In the genomic region with DNA sequence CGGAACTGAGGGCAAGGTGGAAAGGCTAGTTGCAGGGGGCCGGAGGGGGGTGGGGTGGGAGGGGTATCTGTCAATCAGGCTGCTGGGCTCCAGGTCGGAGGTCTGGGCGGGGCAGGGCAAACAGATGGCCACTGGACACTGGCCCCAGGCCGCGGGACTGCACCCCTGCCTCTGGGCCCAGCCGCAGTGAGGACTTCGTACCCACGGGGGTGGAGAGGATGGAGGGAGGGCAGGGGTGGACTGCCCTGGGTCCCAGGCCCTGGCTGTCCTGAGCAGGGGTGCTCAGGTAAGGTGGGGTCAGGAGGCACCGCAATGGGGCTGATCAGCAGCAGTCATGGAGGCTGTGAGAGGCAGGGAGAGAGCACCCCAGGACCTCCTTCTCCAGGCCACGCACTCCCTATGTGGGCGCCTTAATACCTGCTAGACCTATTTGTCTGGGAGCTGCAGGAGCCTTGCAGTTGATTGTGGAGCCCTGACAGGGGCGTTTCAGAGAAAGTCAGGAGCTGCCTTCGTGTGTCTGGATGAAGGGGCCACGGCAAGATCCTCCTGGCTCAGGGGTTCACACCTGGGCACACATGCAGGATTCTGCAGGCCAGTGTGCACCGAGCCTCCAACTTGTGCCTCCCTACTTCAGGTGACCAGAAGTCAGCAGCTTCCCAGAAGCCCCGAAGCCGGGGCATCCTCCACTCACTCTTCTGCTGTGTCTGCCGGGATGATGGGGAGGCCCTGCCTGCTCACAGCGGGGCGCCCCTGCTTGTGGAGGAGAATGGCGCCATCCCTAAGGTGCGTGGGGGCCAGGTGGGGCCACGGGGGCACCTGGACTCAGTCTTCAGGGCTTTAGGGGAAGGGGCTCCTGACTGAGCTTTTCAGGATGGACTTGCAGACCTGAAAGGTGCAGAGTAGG, we compare ENCODE assay signal across 1 cellular context.
A peak's percentile ranks its signal among the peaks of the same experiment; 100 is the strongest.
TF ChIP-seq lines count a peak whose summit lies in the region.

No MANE protein-coding gene starts in this region.

TF ChIP-seq in HepG2, 621 proteins besides CTCF, POLR2A, EP300 and RAD21 (continued from another document and continues in another):
- TF ChIP-seq, protein P1, sequence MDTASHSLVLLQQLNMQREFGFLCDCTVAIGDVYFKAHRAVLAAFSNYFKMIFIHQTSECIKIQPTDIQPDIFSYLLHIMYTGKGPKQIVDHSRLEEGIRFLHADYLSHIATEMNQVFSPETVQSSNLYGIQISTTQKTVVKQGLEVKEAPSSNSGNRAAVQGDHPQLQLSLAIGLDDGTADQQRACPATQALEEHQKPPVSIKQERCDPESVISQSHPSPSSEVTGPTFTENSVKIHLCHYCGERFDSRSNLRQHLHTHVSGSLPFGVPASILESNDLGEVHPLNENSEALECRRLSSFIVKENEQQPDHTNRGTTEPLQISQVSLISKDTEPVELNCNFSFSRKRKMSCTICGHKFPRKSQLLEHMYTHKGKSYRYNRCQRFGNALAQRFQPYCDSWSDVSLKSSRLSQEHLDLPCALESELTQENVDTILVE (CRISPR knock-in tag; IDR thresholded peaks at IDR 0.05), result no peak; the same call in none of the 2 replicates
- TF ChIP-seq HIVEP1 (CRISPR knock-in tag; IDR thresholded peaks at IDR 0.05), result peak; percentile 48
- TF ChIP-seq, protein P2, sequence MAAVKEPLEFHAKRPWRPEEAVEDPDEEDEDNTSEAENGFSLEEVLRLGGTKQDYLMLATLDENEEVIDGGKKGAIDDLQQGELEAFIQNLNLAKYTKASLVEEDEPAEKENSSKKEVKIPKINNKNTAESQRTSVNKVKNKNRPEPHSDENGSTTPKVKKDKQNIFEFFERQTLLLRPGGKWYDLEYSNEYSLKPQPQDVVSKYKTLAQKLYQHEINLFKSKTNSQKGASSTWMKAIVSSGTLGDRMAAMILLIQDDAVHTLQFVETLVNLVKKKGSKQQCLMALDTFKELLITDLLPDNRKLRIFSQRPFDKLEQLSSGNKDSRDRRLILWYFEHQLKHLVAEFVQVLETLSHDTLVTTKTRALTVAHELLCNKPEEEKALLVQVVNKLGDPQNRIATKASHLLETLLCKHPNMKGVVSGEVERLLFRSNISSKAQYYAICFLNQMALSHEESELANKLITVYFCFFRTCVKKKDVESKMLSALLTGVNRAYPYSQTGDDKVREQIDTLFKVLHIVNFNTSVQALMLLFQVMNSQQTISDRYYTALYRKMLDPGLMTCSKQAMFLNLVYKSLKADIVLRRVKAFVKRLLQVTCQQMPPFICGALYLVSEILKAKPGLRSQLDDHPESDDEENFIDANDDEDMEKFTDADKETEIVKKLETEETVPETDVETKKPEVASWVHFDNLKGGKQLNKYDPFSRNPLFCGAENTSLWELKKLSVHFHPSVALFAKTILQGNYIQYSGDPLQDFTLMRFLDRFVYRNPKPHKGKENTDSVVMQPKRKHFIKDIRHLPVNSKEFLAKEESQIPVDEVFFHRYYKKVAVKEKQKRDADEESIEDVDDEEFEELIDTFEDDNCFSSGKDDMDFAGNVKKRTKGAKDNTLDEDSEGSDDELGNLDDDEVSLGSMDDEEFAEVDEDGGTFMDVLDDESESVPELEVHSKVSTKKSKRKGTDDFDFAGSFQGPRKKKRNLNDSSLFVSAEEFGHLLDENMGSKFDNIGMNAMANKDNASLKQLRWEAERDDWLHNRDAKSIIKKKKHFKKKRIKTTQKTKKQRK (IDR thresholded peaks at IDR 0.05; ENCODE audit: low read length), result no peak
- no peak for TF ChIP-seq CCAR2 (optimal IDR thresholded peaks at IDR 0.05; ENCODE audit: low read depth, low read length)
- peak; percentile 64; the same call in 1 of the 2 replicates for TF ChIP-seq TOE1 (CRISPR knock-in tag; IDR thresholded peaks at IDR 0.05)
- peak; percentile 46; the same call in 1 of the 2 replicates for TF ChIP-seq SOX5 (CRISPR knock-in tag; IDR thresholded peaks at IDR 0.05; ENCODE audit: borderline replicate concordance)
- no peak for TF ChIP-seq MZF1 (CRISPR knock-in tag; IDR thresholded peaks at IDR 0.05; ENCODE audit: borderline replicate concordance)
- TF ChIP-seq NCOA5 (CRISPR knock-in tag; IDR thresholded peaks at IDR 0.05), result no peak
- TF ChIP-seq ESRRA (CRISPR knock-in tag; IDR thresholded peaks at IDR 0.05; ENCODE audit: low read depth), result peak; percentile 94
- TF ChIP-seq, protein P3, sequence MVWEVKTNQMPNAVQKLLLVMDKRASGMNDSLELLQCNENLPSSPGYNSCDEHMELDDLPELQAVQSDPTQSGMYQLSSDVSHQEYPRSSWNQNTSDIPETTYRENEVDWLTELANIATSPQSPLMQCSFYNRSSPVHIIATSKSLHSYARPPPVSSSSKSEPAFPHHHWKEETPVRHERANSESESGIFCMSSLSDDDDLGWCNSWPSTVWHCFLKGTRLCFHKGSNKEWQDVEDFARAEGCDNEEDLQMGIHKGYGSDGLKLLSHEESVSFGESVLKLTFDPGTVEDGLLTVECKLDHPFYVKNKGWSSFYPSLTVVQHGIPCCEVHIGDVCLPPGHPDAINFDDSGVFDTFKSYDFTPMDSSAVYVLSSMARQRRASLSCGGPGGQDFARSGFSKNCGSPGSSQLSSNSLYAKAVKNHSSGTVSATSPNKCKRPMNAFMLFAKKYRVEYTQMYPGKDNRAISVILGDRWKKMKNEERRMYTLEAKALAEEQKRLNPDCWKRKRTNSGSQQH (CRISPR knock-in tag; IDR thresholded peaks at IDR 0.05; ENCODE audit: low read depth), result peak; percentile 86; the same call in 1 of the 2 replicates
- TF ChIP-seq, protein P4, sequence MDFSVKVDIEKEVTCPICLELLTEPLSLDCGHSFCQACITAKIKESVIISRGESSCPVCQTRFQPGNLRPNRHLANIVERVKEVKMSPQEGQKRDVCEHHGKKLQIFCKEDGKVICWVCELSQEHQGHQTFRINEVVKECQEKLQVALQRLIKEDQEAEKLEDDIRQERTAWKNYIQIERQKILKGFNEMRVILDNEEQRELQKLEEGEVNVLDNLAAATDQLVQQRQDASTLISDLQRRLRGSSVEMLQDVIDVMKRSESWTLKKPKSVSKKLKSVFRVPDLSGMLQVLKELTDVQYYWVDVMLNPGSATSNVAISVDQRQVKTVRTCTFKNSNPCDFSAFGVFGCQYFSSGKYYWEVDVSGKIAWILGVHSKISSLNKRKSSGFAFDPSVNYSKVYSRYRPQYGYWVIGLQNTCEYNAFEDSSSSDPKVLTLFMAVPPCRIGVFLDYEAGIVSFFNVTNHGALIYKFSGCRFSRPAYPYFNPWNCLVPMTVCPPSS (IDR thresholded peaks at IDR 0.05), result no peak
- peak; percentile 83 for TF ChIP-seq ELF3 (CRISPR knock-in tag; IDR thresholded peaks at IDR 0.05)
- TF ChIP-seq, protein P5, sequence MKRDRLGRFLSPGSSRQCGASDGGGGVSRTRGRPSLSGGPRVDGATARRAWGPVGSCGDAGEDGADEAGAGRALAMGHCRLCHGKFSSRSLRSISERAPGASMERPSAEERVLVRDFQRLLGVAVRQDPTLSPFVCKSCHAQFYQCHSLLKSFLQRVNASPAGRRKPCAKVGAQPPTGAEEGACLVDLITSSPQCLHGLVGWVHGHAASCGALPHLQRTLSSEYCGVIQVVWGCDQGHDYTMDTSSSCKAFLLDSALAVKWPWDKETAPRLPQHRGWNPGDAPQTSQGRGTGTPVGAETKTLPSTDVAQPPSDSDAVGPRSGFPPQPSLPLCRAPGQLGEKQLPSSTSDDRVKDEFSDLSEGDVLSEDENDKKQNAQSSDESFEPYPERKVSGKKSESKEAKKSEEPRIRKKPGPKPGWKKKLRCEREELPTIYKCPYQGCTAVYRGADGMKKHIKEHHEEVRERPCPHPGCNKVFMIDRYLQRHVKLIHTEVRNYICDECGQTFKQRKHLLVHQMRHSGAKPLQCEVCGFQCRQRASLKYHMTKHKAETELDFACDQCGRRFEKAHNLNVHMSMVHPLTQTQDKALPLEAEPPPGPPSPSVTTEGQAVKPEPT (CRISPR knock-in tag; IDR thresholded peaks at IDR 0.05; ENCODE audit: low read depth), result 0 out of 2 replicates have a peak, but pooled peaks have one; percentile 61
- TF ChIP-seq RXRB (CRISPR knock-in tag; IDR thresholded peaks at IDR 0.05; ENCODE audit: borderline replicate concordance), result peak; percentile 94
- TF ChIP-seq, protein P6, sequence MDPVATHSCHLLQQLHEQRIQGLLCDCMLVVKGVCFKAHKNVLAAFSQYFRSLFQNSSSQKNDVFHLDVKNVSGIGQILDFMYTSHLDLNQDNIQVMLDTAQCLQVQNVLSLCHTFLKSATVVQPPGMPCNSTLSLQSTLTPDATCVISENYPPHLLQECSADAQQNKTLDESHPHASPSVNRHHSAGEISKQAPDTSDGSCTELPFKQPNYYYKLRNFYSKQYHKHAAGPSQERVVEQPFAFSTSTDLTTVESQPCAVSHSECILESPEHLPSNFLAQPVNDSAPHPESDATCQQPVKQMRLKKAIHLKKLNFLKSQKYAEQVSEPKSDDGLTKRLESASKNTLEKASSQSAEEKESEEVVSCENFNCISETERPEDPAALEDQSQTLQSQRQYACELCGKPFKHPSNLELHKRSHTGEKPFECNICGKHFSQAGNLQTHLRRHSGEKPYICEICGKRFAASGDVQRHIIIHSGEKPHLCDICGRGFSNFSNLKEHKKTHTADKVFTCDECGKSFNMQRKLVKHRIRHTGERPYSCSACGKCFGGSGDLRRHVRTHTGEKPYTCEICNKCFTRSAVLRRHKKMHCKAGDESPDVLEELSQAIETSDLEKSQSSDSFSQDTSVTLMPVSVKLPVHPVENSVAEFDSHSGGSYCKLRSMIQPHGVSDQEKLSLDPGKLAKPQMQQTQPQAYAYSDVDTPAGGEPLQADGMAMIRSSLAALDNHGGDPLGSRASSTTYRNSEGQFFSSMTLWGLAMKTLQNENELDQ (CRISPR knock-in tag; IDR thresholded peaks at IDR 0.05; ENCODE audit: borderline replicate concordance), result no peak
- peak; percentile 23; the same call in 1 of the 2 replicates for TF ChIP-seq KLF13 (CRISPR knock-in tag; IDR thresholded peaks at IDR 0.05)
- TF ChIP-seq, protein P7, sequence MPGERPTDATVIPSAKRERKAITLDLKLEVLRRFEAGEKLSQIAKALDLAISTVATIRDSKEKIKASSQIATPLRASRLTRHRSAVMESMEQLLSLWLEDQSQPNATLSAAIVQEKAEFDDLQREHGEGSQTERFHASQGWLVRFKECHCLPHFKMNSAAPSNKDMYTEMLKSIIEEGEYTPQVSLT (CRISPR knock-in tag; IDR thresholded peaks at IDR 0.05; ENCODE audit: borderline replicate concordance, low read depth), result no peak; the same call in 1 of the 2 replicates
- TF ChIP-seq, protein P8, sequence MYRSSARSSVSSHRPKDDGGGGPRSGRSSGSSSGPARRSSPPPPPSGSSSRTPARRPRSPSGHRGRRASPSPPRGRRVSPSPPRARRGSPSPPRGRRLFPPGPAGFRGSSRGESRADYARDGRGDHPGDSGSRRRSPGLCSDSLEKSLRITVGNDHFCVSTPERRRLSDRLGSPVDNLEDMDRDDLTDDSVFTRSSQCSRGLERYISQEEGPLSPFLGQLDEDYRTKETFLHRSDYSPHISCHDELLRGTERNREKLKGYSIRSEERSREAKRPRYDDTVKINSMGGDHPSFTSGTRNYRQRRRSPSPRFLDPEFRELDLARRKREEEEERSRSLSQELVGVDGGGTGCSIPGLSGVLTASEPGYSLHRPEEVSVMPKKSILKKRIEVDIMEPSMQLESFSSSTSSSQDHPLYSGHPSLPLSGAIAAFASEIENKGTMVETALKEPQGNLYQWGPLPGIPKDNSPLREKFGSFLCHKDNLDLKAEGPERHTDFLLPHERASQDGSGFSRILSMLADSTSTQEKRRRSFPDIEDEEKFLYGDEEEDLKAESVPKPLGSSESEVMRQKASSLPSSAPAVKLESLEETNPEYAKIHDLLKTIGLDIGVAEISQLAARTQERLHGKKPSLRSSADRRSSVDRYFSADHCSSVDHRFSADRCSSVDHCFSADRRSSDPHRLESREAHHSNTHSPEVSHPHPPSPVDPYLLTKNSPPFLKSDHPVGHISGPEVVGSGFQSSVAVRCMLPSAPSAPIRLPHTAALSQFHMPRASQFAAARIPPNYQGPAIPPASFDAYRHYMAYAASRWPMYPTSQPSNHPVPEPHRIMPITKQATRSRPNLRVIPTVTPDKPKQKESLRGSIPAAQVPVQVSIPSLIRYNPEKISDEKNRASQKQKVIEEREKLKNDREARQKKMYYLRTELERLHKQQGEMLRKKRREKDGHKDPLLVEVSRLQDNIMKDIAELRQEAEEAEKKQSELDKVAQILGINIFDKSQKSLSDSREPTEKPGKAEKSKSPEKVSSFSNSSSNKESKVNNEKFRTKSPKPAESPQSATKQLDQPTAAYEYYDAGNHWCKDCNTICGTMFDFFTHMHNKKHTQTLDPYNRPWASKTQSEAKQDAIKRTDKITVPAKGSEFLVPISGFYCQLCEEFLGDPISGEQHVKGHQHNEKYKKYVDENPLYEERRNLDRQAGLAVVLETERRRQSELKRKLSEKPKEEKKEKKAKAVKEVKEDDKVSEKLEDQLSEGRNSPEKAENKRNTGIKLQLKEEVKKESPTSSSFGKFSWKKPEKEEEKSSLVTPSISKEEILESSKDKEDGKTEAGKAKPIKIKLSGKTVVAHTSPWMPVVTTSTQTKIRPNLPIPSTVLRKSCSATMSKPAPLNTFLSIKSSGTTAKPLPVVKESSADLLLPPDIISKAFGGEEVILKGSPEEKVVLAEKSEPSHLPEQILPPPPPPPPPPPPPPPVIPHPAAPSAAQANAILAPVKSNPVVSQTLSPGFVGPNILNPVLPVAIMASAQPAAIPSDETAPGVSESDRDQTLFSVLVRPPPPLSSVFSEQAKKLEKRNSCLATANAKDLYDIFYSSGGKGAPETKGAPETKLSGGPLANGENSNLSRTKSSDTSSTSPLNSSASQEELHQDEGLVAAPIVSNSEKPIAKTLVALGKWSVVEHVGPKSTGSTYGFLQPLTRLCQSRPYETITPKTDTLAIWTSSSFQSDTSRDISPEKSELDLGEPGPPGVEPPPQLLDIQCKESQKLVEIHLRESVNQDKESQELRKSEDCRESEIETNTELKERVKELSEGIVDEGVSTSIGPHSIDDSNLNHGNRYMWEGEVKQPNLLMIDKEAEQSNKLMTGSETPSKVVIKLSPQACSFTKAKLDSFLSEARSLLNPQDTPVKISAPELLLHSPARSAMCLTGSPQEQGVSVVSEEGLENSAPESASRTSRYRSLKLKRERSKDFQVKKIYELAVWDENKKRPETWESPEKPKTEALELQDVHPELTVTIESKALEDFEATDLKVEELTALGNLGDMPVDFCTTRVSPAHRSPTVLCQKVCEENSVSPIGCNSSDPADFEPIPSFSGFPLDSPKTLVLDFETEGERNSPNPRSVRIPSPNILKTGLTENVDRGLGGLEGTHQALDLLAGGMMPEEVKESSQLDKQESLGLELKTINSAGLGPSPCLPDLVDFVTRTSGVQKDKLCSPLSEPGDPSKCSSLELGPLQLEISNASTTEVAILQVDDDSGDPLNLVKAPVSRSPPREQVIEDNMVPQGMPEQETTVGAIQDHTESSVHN (CRISPR knock-in tag; IDR thresholded peaks at IDR 0.05), result peak; percentile 88; the same call in 1 of the 2 replicates
- TF ChIP-seq ZNF652 (CRISPR knock-in tag; IDR thresholded peaks at IDR 0.05; ENCODE audit: borderline replicate concordance, low read depth), result 0 out of 2 replicates have a peak, but pooled peaks have one; percentile 6
- TF ChIP-seq JDP2 (CRISPR knock-in tag; IDR thresholded peaks at IDR 0.05; ENCODE audit: borderline replicate concordance), result no peak; the same call in 1 of the 2 replicates
- TF ChIP-seq DNMT3B (CRISPR knock-in tag; conservative IDR thresholded peaks at IDR 0.05), result no peak
- TF ChIP-seq FOXJ3 (CRISPR knock-in tag; IDR thresholded peaks at IDR 0.05; ENCODE audit: borderline replicate concordance), result no peak; the same call in none of the 2 replicates
- TF ChIP-seq, protein P9, sequence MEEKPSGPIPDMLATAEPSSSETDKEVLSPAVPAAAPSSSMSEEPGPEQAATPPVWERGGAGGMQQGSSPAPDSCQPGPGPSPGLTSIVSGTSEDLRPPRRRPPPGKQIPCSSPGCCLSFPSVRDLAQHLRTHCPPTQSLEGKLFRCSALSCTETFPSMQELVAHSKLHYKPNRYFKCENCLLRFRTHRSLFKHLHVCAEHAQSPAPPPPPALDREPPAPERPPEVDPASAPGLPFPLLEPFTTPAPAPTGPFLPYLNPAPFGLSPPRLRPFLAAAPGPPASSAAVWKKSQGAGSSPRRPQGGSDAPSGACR (CRISPR knock-in tag; IDR thresholded peaks at IDR 0.05), result peak; percentile 93; the same call in 1 of the 2 replicates
- TF ChIP-seq AGO1 (IDR thresholded peaks at IDR 0.05; ENCODE audit: low read depth, low read length, poor library complexity, severe bottlenecking), result no peak
- 0 out of 2 replicates have a peak, but pooled peaks have one; percentile 4 for TF ChIP-seq FOXK1 (CRISPR knock-in tag; IDR thresholded peaks at IDR 0.05; ENCODE audit: borderline replicate concordance, low read depth)
